In the genomic region with DNA sequence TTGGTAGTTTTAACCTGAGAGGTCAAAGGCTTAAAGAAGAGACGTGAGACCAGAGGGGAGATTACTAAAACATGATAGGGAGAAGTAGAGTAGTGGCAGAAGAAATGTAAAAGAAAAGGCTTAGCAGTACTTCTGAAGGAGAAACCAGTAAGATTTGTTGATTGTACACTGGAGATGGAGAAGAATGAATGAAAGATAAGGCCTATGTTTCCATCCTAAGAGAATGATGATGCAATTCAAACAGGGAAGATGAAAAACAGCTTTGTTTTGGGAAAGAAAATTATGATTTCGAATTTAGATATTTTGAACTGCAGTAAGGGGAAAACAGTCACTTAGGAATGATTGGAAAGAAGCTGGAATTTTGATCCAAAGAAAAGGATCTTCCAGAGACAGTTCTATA, we compare ENCODE assay signal across 20 cellular contexts.
DNase-seq lines count a peak whose midpoint lies in the region; ATAC-seq, FAIRE-seq and TF ChIP-seq lines count a peak whose summit lies in the region.
"Had no signal": no experiment of that assay in that cellular context is flagged by ENCODE, and none has a peak within 500 bp of the region (broad histone marks: within the 10 kb centered on the region; RNA-seq: fewer than 3 reads in every experiment).

No MANE protein-coding gene starts in this region.

- TF ChIP-seq RAD21 in IMR-90 (IDR thresholded peaks at IDR 0.05; ENCODE audit: low read length) = no peak
- no peak for TF ChIP-seq RAD21 in K562 (CRISPR knock-in tag; conservative IDR thresholded peaks at IDR 0.05 in 1 of 2, IDR thresholded peaks at IDR 0.05 in 1 of 2)

- no peaks in the 10 kb centered on the region; a peak in 1 of 4 replicates for H3K79me1 ChIP-seq in IMR-90 (ENCODE audit: low read depth in 1 of 2, low read length in 2 of 2)

- CTCF ChIA-PET in Caco-2 (lab: Charles Lee) (no interaction called here), IMR-90 (lab: Yijun Ruan, JAX) (no interaction called here), K562 (lab: Yijun Ruan, JAX; ENCODE audit: low intra/inter-chr PET ratio) (no interaction called here)

- TF ChIP-seq POLR2A in IMR-90 (IDR thresholded peaks at IDR 0.05; ENCODE audit: low read depth, low read length) (no peak), K562 (conservative IDR thresholded peaks at IDR 0.05) (no peak), gastrocnemius medialis (IDR thresholded peaks at IDR 0.05) (no peak)

- FAIRE-seq in K562 (lab: Jason Lieb, UNC) = no peak

- no peak overlapping the region for H3K4me3 Mint-ChIP-seq in Caco-2 (ENCODE audit: unreplicated experiment)
- H3K4me3 Mint-ChIP-seq: CD4-positive, CD25-positive, alpha-beta regulatory T cell; IgD-negative memory B cell had no signal

- ATAC-seq in IMR-90 (ENCODE audit: low read depth) = no peak
- ATAC-seq in K562 = no peak
- no peak for ATAC-seq in gastrocnemius medialis
- ATAC-seq: Right ventricle myocardium inferior had no signal

- no peak overlapping the region for H2AK9ac ChIP-seq in IMR-90 (replicated peaks; ENCODE audit: low read depth, low read length, poor library complexity)

- no peaks in the 10 kb centered on the region for H3K9me3 Mint-ChIP-seq in Caco-2 (ENCODE audit: unreplicated experiment)
- H3K9me3 Mint-ChIP-seq: IgD-negative memory B cell had no signal

- no peaks in the 10 kb centered on the region; the same call in 1 of the 2 replicates for H4K20me1 ChIP-seq in IMR-90 (ENCODE audit: insufficient read depth, low read length)
- no peaks in the 10 kb centered on the region for H4K20me1 ChIP-seq in K562 (replicated peaks; ENCODE audit: control insufficient read depth, insufficient read depth, low read length)

- peak overlapping the region; percentile 6 for H3K27ac Mint-ChIP-seq in Caco-2 (ENCODE audit: unreplicated experiment)
- H3K27ac Mint-ChIP-seq: CD4-positive, CD25-positive, alpha-beta regulatory T cell had no signal

- no peak overlapping the region for H4K91ac ChIP-seq in IMR-90 (ENCODE audit: insufficient read depth, low read depth, low read length)

- BruUV-seq in Caco-2 (replicated peaks; lab: Mats Ljungman, UMichigan) (no TSS peak), IMR-90 (replicated peaks; lab: Mats Ljungman, UMichigan) (no TSS peak), K562 (replicated peaks; lab: Mats Ljungman, UMichigan) (no TSS peak)

- no peak overlapping the region for H3K18ac ChIP-seq in IMR-90 (ENCODE audit: low read depth, low read length)

- H2BK20ac ChIP-seq in IMR-90 (ENCODE audit: low read depth, low read length) = no peak overlapping the region

- H4K5ac ChIP-seq in IMR-90 (ENCODE audit: low read depth, low read length) = no peak overlapping the region

- dilution Hi-C loops in IMR-90 (cut with HindIII; ENCODE audit: low sequenced_read_pairs, unreplicated experiment) = no loop called here

- TF ChIP-seq CTCF in Caco-2 (IDR thresholded peaks at IDR 0.05; ENCODE audit: insufficient read depth in 1 of 2, low read depth in 1 of 2, low read length in 1 of 2, severe bottlenecking in 1 of 2, unreplicated experiment in 1 of 2) (no peak), IMR-90 (conservative IDR thresholded peaks at IDR 0.05; ENCODE audit: low read depth, low read length) (no peak), K562 (IDR thresholded peaks at IDR 0.05 in 2 of 3, conservative IDR thresholded peaks at IDR 0.05 in 1 of 3; ENCODE audit: insufficient read depth in 2 of 3, low read depth in 1 of 3, low read length in 3 of 3) (no peak), fibroblast of villous mesenchyme (IDR thresholded peaks at IDR 0.05; ENCODE audit: insufficient read depth, low read depth, low read length) (no peak), gastrocnemius medialis (IDR thresholded peaks at IDR 0.05 in 4 of 5, conservative IDR thresholded peaks at IDR 0.05 in 1 of 5) (no peak)

- peaks cover 11% of the 10 kb centered on the region for H3K4me1 Mint-ChIP-seq in Caco-2 (ENCODE audit: low read depth, unreplicated experiment)
- H3K4me1 Mint-ChIP-seq: IgD-negative memory B cell had no signal

- peak; percentile 31; the same call in 1 of the 2 replicates for TF ChIP-seq EP300 in K562 (IDR thresholded peaks at IDR 0.05; ENCODE audit: low read length)

- H3K9me1 ChIP-seq in IMR-90 (ENCODE audit: insufficient read depth, low read length) (no peaks in the 10 kb centered on the region), K562 (ENCODE audit: control insufficient read depth, insufficient read depth, low read length) (no peaks in the 10 kb centered on the region)

- 71 to 100% methylated on average over 1 of the region's 2 CpGs for WGBS in IMR-90 (ENCODE audit: extremely low coverage in 2 of 2, insufficient read length in 1 of 2), 2 experiments
- WGBS in K562 (ENCODE audit: insufficient coverage, low coverage, missing lambda C conversion rate) = 0% methylated on average over 2 of the region's 2 CpGs

- H3K9me3 ChIP-seq in Caco-2 = no peaks in the 10 kb centered on the region
- H3K9me3 ChIP-seq in IMR-90 (ENCODE audit: control insufficient read depth, insufficient read depth, low read length) = no peaks in the 10 kb centered on the region
- no peaks in the 10 kb centered on the region for H3K9me3 ChIP-seq in K562 (replicated peaks; ENCODE audit: control insufficient read depth, insufficient read depth, low read depth, low read length)
- no peaks in the 10 kb centered on the region for H3K9me3 ChIP-seq in gastrocnemius medialis
- H3K9me3 ChIP-seq: HAP-1 had no signal

- POLR2A ChIA-PET in Caco-2 (lab: Charles Lee) (no interaction called here), IMR-90 (lab: Charles Lee; ENCODE audit: unreplicated experiment) (no interaction called here), K562 (lab: Yijun Ruan, JAX) (no interaction called here)

- no peaks in the 10 kb centered on the region for H3K27me3 ChIP-seq in Caco-2 (replicated peaks; ENCODE audit: control insufficient read depth, insufficient read depth, low read length)
- no peaks in the 10 kb centered on the region for H3K27me3 ChIP-seq in IMR-90 (ENCODE audit: control insufficient read depth, insufficient read depth, low read length)
- no peaks in the 10 kb centered on the region for H3K27me3 ChIP-seq in K562 (ENCODE audit: control insufficient read depth in 2 of 2, insufficient read depth in 2 of 2, low read length in 2 of 2)
- H3K27me3 ChIP-seq in gastrocnemius medialis = no peaks in the 10 kb centered on the region

- no peak overlapping the region for H2AK5ac ChIP-seq in IMR-90 (ENCODE audit: low read depth, low read length)

- no peak overlapping the region for H2AFZ ChIP-seq in IMR-90 (replicated peaks; ENCODE audit: low read length, poor library complexity)
- no peak overlapping the region for H2AFZ ChIP-seq in K562 (ENCODE audit: low read depth, low read length)

- no peak overlapping the region for H2BK120ac ChIP-seq in IMR-90 (ENCODE audit: low read depth, low read length)

- H3K27ac ChIP-seq in IMR-90 (ENCODE audit: insufficient read depth, low read length) = no peak overlapping the region
- no peak overlapping the region for H3K27ac ChIP-seq in K562 (ENCODE audit: extremely low read depth, low read depth, low read length)
- no peak overlapping the region for H3K27ac ChIP-seq in gastrocnemius medialis
- H3K27ac ChIP-seq: SK-N-MC had no signal

- H3K4me3 ChIP-seq in Caco-2 (ENCODE audit: low read depth, low read length) (no peak overlapping the region), IMR-90 (ENCODE audit: insufficient read depth, low read depth, low read length) (no peak overlapping the region), K562 (no peak overlapping the region), fibroblast of villous mesenchyme (ENCODE audit: low read depth, low read length) (no peak overlapping the region), gastrocnemius medialis (no peak overlapping the region)
- H3K4me3 ChIP-seq: HAP-1, SK-N-MC had no signal

- H3K36me3 ChIP-seq in Caco-2 (ENCODE audit: control insufficient read depth, insufficient read depth, low read length) = no peaks in the 10 kb centered on the region
- no peaks in the 10 kb centered on the region for H3K36me3 ChIP-seq in IMR-90 (ENCODE audit: control insufficient read depth, insufficient read depth, low read length)
- H3K36me3 ChIP-seq in K562 (ENCODE audit: control insufficient read depth, insufficient read depth, low read length) = no peaks in the 10 kb centered on the region
- H3K36me3 ChIP-seq in gastrocnemius medialis = no peaks in the 10 kb centered on the region
- H3K36me3 ChIP-seq: HAP-1 had no signal

- no peak overlapping the region for H2BK15ac ChIP-seq in IMR-90 (ENCODE audit: low read depth, low read length)

- H3K9ac ChIP-seq in IMR-90 (ENCODE audit: low read depth, low read length) (no peak overlapping the region), K562 (ENCODE audit: insufficient read depth in 1 of 2, low read depth in 2 of 2, low read length in 2 of 2) (no peak overlapping the region)

- H3K36me3 Mint-ChIP-seq in Caco-2 (ENCODE audit: insufficient read depth, unreplicated experiment) = no peaks in the 10 kb centered on the region
- H3K36me3 Mint-ChIP-seq: CD4-positive, CD25-positive, alpha-beta regulatory T cell had no signal

- in situ Hi-C loops in IMR-90 (cut with MboI; ENCODE audit: low sequenced_read_pairs) = no loop called here
- in situ Hi-C loops in K562 (cut with MboI) = no loop called here
- in situ Hi-C loops in gastrocnemius medialis (cut with MboI; ENCODE audit: low sequenced_read_pairs in 4 of 4) = no loop called here

- intact Hi-C loops in Caco-2 (cut with micrococcal nuclease; ENCODE audit: unreplicated experiment) (no loop called here), IMR-90 (cut with micrococcal nuclease) (no loop called here), K562 (cut with micrococcal nuclease) (no loop called here), gastrocnemius medialis (cut with DNase I; ENCODE audit: low total_unique reads) (no loop called here)

- H4K8ac ChIP-seq in IMR-90 (ENCODE audit: low read depth in 2 of 2, low read length in 2 of 2) = no peak overlapping the region

- no peak overlapping the region for H3K56ac ChIP-seq in IMR-90 (ENCODE audit: extremely low read depth, insufficient read depth, low read length)

- no peak overlapping the region for H3K4ac ChIP-seq in IMR-90 (ENCODE audit: low read depth, low read length)

- no peak overlapping the region for H3K14ac ChIP-seq in IMR-90 (replicated peaks; ENCODE audit: low read depth, low read length)

- H2BK5ac ChIP-seq in IMR-90 (ENCODE audit: low read depth, low read length, poor library complexity, severe bottlenecking) = no peak overlapping the region

- no peaks in the 10 kb centered on the region for H3K4me1 ChIP-seq in Caco-2
- H3K4me1 ChIP-seq in IMR-90 (ENCODE audit: control insufficient read depth, insufficient read depth, low read length) = no peaks in the 10 kb centered on the region; the same call in 1 of the 2 replicates
- peaks cover 3 to 4% of the 10 kb centered on the region in 2 experiments; a peak in 4 of 5 replicates for H3K4me1 ChIP-seq in K562 (replicated peaks in 1 of 2; ENCODE audit: control insufficient read depth in 2 of 2, insufficient read depth in 2 of 2, low read length in 2 of 2)
- H3K4me1 ChIP-seq in gastrocnemius medialis = peaks cover 24 to 25% of the 10 kb centered on the region in 2 donors

- no peak overlapping the region for H3K4me2 ChIP-seq in IMR-90 (ENCODE audit: low read depth, low read length)
- no peak overlapping the region for H3K4me2 ChIP-seq in K562 (ENCODE audit: insufficient read depth, low read length)

- no peaks in the 10 kb centered on the region; the same call in 2 of the 3 replicates for H3K79me2 ChIP-seq in K562 (ENCODE audit: control insufficient read depth, insufficient read depth, low read length)

- no peaks in the 10 kb centered on the region for H3K27me3 Mint-ChIP-seq in Caco-2 (ENCODE audit: insufficient read depth, unreplicated experiment)
- H3K27me3 Mint-ChIP-seq: CD4-positive, CD25-positive, alpha-beta regulatory T cell; IgD-negative memory B cell had no signal

- DNase-seq in Caco-2 (no peak), IMR-90 (peak; percentile 1), K562 (ENCODE audit: extremely low read depth in 1 of 4, low spot score in 3 of 4) (no peak), fibroblast of villous mesenchyme (ENCODE audit: low read depth) (peak; percentile 16), gastrocnemius medialis (no peak), NCI-H2107 treated with DMSO at 0.1 percent for 48 hours (lab: John Stamatoyannopoulos, UW; ENCODE audit: unreplicated experiment) (no peak), amniotic stem cell (lab: John Stamatoyannopoulos, UW) (no peak)
- no peak for DNase-seq in stimulated activated CD4-positive, alpha-beta T cell treated with anti-CD3 and anti-CD28 coated beads, Interleukin-4, amount 100 ng/mL, for 24 hours
- DNase-seq: ACHN; CD4-positive, CD25-positive, alpha-beta regulatory T cell; DMS79 treated with DMSO at 0.1 percent for 48 hours; GDM1; NCI-H1048; NCI-H146; NCI-H345; NCI-H526 treated with DMSO at 0.1 percent for 48 hours had no signal

- H3K23ac ChIP-seq in IMR-90 (ENCODE audit: low read depth, low read length) = no peak overlapping the region

Comparison
In these comparisons a context has a peak if more than half of its experiments do, and no peak if none do; other contexts are left out.
1. DNase-seq: peak in IMR-90 (single experiment) and fibroblast of villous mesenchyme (single experiment); none in Caco-2 (0 of 2), K562 (0 of 4), gastrocnemius medialis (0 of 2), NCI-H2107 treated with DMSO at 0.1 percent for 48 hours (single experiment), stimulated activated CD4-positive, alpha-beta T cell treated with anti-CD3 and anti-CD28 coated beads, Interleukin-4, amount 100 ng/mL, for 24 hours (single experiment) and amniotic stem cell (single experiment).